ENCODE assay signal across 24 cellular contexts in the genomic region with DNA sequence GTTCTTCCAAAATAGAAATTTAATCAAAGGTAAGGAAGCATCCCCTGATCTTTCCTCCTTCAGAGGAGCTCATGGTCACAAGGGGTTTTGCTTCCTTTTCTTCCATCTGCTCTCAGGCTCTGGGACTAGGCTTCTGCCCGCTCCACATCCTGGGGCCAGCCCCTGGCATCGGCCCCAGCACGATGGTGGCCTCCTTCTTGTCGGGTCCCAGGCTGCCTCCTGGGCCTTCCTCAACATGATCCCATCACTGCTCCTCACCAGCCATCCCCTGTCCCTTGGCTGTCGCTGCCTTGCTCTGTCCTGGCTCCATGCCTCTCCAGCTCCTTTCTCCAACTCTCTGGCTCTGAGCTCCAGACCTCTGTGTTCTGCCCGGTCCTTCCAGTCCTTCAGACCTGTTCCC. TPM values are rescaled to one million over a fixed set of nuclear protein-coding genes. Genes with fewer than 3 reads are reported as not detected.
"Had no signal": no experiment of that assay in that cellular context is flagged by ENCODE, and none has a peak within 500 bp of the region (broad histone marks: within the 10 kb centered on the region; RNA-seq: fewer than 3 reads in every experiment).

No MANE protein-coding gene starts in this region.

- H3K36me3 ChIP-seq: neural progenitor cell, prostate gland, right atrium auricular region, tibial artery had no signal

- H3K27ac ChIP-seq: neural progenitor cell, prostate gland, right atrium auricular region, testis, tibial artery had no signal

- DNase-seq: cerebellar nuclear complex; effector memory CD4-positive, alpha-beta T cell; erythroblast; hypothalamus; immature natural killer cell; islet precursor cell; kidney glomerular epithelial cell; midbrain; naive thymus-derived CD4-positive, alpha-beta T cell; stimulated activated CD4-positive, alpha-beta T cell treated with anti-CD3 and anti-CD28 coated beads, Interleukin-2, amount 100 ng/mL, for 24 hours; stimulated activated CD4-positive, alpha-beta T cell treated with anti-CD3 and anti-CD28 coated beads, Interleukin-4, amount 100 ng/mL, for 24 hours; stimulated activated naive CD8-positive, alpha-beta T cell treated with anti-CD3 and anti-CD28 coated beads, Interleukin-15, amount 100 ng/mL, for 72 hours; testis; tibial artery had no signal

- H3K27ac Mint-ChIP-seq: immature natural killer cell; memory B cell; naive thymus-derived CD4-positive, alpha-beta T cell; nephron; neural progenitor cell; stimulated activated memory B cell treated with anti-CD40 and anti-IgM and Interleukin-4, amounts not matched to agents 10 μg/mL and 1 μg/mL and 100 μg/mL, for 72 hours; stimulated activated naive CD8-positive, alpha-beta T cell treated with anti-CD3 and anti-CD28 coated beads, Interleukin-15, amount 100 ng/mL, for 72 hours; type B pancreatic cell had no signal

- H3K4me3 Mint-ChIP-seq: immature natural killer cell; memory B cell; naive thymus-derived CD4-positive, alpha-beta T cell; nephron; neural progenitor cell; stimulated activated memory B cell treated with anti-CD40 and anti-IgM and Interleukin-4, amounts not matched to agents 10 μg/mL and 1 μg/mL and 100 μg/mL, for 72 hours; stimulated activated naive CD8-positive, alpha-beta T cell treated with anti-CD3 and anti-CD28 coated beads, Interleukin-15, amount 100 ng/mL, for 72 hours; type B pancreatic cell had no signal

- H3K4me1 Mint-ChIP-seq: immature natural killer cell; memory B cell; stimulated activated memory B cell treated with anti-CD40 and anti-IgM and Interleukin-4, amounts not matched to agents 10 μg/mL and 1 μg/mL and 100 μg/mL, for 72 hours; stimulated activated naive CD8-positive, alpha-beta T cell treated with anti-CD3 and anti-CD28 coated beads, Interleukin-15, amount 100 ng/mL, for 72 hours had no signal

- ATAC-seq: naive thymus-derived CD4-positive, alpha-beta T cell; sciatic nerve; stimulated activated memory B cell treated with anti-CD40 and anti-IgM and Interleukin-4, amounts not matched to agents 10 μg/mL and 1 μg/mL and 100 μg/mL, for 72 hours; stimulated activated naive CD8-positive, alpha-beta T cell treated with anti-CD3 and anti-CD28 coated beads, Interleukin-15, amount 100 ng/mL, for 72 hours had no signal

- H3K36me3 Mint-ChIP-seq: immature natural killer cell; naive thymus-derived CD4-positive, alpha-beta T cell; neural progenitor cell; stimulated activated memory B cell treated with anti-CD40 and anti-IgM and Interleukin-4, amounts not matched to agents 10 μg/mL and 1 μg/mL and 100 μg/mL, for 72 hours; type B pancreatic cell had no signal

- H3K9me3 ChIP-seq: prostate gland, right atrium auricular region, testis, tibial artery had no signal

- H3K9me3 Mint-ChIP-seq: memory B cell; nephron; stimulated activated memory B cell treated with anti-CD40 and anti-IgM and Interleukin-4, amounts not matched to agents 10 μg/mL and 1 μg/mL and 100 μg/mL, for 72 hours; stimulated activated naive CD8-positive, alpha-beta T cell treated with anti-CD3 and anti-CD28 coated beads, Interleukin-15, amount 100 ng/mL, for 72 hours; type B pancreatic cell had no signal

RNA-seq across cellular contexts. Expression of gene PHACTR3, which starts 4.1 kb away (rescaled TPM):
- total RNA-seq: fibroblast of villous mesenchyme, osteoblast, sciatic nerve had no signal
- polyA plus RNA-seq: immature natural killer cell; naive thymus-derived CD4-positive, alpha-beta T cell had no signal
